13 cellular contexts compared by ENCODE assay signal in the genomic region with DNA sequence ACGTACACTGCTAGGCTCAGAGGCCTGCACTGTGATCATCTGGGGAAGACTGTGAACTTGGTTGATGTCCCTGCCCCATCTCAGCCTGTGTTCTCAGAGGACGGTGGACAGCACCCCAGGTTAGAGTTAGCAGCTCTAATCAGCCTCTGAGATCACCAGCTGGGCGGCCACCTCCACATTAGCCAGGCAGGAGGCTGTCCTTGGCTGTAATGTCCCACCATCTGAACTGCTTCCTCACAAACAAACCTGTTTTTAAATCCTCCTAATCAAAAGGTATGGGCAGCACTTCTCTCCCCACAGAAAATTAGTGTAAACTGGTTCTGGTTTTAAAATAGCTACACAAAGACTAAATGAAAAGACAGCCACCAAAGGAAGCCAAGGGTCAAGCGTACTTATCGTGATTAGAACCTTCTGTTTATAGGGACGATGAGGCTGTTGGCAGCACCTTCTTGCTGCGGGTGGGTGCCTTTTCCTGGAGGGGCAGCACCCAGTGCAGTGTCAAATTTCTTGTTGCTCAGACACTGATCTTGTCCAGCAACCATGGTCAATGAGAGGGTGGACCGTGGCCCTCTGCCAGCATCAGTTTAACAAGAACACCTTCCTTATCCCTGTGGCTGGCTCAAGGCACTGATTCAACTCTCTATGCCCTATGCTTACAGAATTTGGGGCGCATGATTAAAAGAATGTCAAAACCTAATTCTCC. TPM values are rescaled to one million over a fixed set of nuclear protein-coding genes. Genes with fewer than 3 reads are reported as not detected.
DNase-seq lines count a peak whose midpoint lies in the region; ATAC-seq and TF ChIP-seq lines count a peak whose summit lies in the region.
"Had no signal": no experiment of that assay in that cellular context is flagged by ENCODE, and none has a peak within 500 bp of the region (broad histone marks: within the 10 kb centered on the region; RNA-seq: fewer than 3 reads in every experiment).

No MANE protein-coding gene starts in this region.

- peaks cover 3% of the 10 kb centered on the region; the same call in 1 of the 2 replicates for H3K9me1 ChIP-seq in IMR-90 (ENCODE audit: insufficient read depth, low read length)

- H2BK120ac ChIP-seq in IMR-90 (ENCODE audit: low read depth, low read length) (no peak overlapping the region), H9 (ENCODE audit: low read depth, low read length, poor library complexity, severe bottlenecking) (no peak overlapping the region)

- H3K14ac ChIP-seq in IMR-90 (replicated peaks; ENCODE audit: low read depth, low read length) (no peak overlapping the region), H9 (ENCODE audit: insufficient read depth, low read length) (no peak overlapping the region)

- no peak overlapping the region for H4K8ac ChIP-seq in IMR-90 (ENCODE audit: low read depth in 2 of 2, low read length in 2 of 2)
- no peak overlapping the region for H4K8ac ChIP-seq in H9 (replicated peaks; ENCODE audit: insufficient read length, low read depth, low read length)

- H3K4ac ChIP-seq in IMR-90 (ENCODE audit: low read depth, low read length) (no peak overlapping the region), H9 (ENCODE audit: low read depth, low read length) (no peak overlapping the region)

- dilution Hi-C loops in IMR-90 (cut with HindIII; ENCODE audit: low sequenced_read_pairs, unreplicated experiment), result no loop called here

- H3K9ac ChIP-seq in IMR-90 (ENCODE audit: low read depth, low read length), result no peak overlapping the region
- H3K9ac ChIP-seq in H9 (ENCODE audit: extremely low read depth, insufficient read length, low read length), result no peak overlapping the region

- peak overlapping the region; percentile 0 for H2AFZ ChIP-seq in IMR-90 (replicated peaks; ENCODE audit: low read length, poor library complexity)
- no peak overlapping the region for H2AFZ ChIP-seq in H9 (ENCODE audit: low read length)

- CTCF ChIA-PET in IMR-90 (lab: Yijun Ruan, JAX), result interaction anchor here (0.6 kb wide), 1 partner anchor 96 kb away, joined by 4 read pairs; no protein-coding TSS in a partner anchor
- CTCF ChIA-PET in Panc1 (lab: Charles Lee), result interaction anchor here (0.6 kb wide), 1 partner anchor 96 kb away, joined by 6 read pairs; no protein-coding TSS in a partner anchor

- no peaks in the 10 kb centered on the region; a peak in 1 of 5 replicates for H3K9me3 Mint-ChIP-seq in H9

- TF ChIP-seq CTCF in IMR-90 (conservative IDR thresholded peaks at IDR 0.05; ENCODE audit: low read depth, low read length) (no peak), Panc1 (IDR thresholded peaks at IDR 0.05) (no peak), left ventricle myocardium inferior (IDR thresholded peaks at IDR 0.05; ENCODE audit: borderline replicate concordance) (no peak), gastrocnemius medialis (IDR thresholded peaks at IDR 0.05 in 4 of 5, conservative IDR thresholded peaks at IDR 0.05 in 1 of 5) (no peak), uterus (IDR thresholded peaks at IDR 0.05) (no peak), H9 (conservative IDR thresholded peaks at IDR 0.05) (no peak)

- H4K20me1 ChIP-seq in IMR-90 (ENCODE audit: insufficient read depth, low read length) (no peaks in the 10 kb centered on the region), H9 (ENCODE audit: control insufficient read depth, insufficient read depth, insufficient read length) (no peaks in the 10 kb centered on the region)

- no peaks in the 10 kb centered on the region for H3K36me3 ChIP-seq in IMR-90 (ENCODE audit: control insufficient read depth, insufficient read depth, low read length)
- no peaks in the 10 kb centered on the region for H3K36me3 ChIP-seq in Panc1 (ENCODE audit: control insufficient read depth, insufficient read depth, low read length)
- no peaks in the 10 kb centered on the region for H3K36me3 ChIP-seq in left ventricle myocardium inferior
- H3K36me3 ChIP-seq in gastrocnemius medialis, result no peaks in the 10 kb centered on the region
- no peaks in the 10 kb centered on the region for H3K36me3 ChIP-seq in uterus

- H2BK15ac ChIP-seq in IMR-90 (ENCODE audit: low read depth, low read length), result no peak overlapping the region
- no peak overlapping the region for H2BK15ac ChIP-seq in H9 (ENCODE audit: low read depth, low read length)

- peaks cover 2% of the 10 kb centered on the region; the same call in 1 of the 2 replicates for H3K27me3 Mint-ChIP-seq in H9 (ENCODE audit: low read depth)

- in situ Hi-C loops in IMR-90 (cut with MboI; ENCODE audit: low sequenced_read_pairs), result no loop called here
- in situ Hi-C loops in Panc1 (cut with HindIII; ENCODE audit: low pct_unique_long_range_greater_than_20kb, low sequenced_read_pairs), result no loop called here
- in situ Hi-C loops in gastrocnemius medialis (cut with MboI; ENCODE audit: low sequenced_read_pairs in 4 of 4), result no loop called here

- no peak overlapping the region for H2BK12ac ChIP-seq in H9 (ENCODE audit: insufficient read length, low read depth, low read length)

- TF ChIP-seq POLR2A in IMR-90 (IDR thresholded peaks at IDR 0.05; ENCODE audit: low read depth, low read length) (no peak), gastrocnemius medialis (IDR thresholded peaks at IDR 0.05) (no peak), uterus (IDR thresholded peaks at IDR 0.05) (no peak)

- H3K27me3 ChIP-seq in IMR-90 (ENCODE audit: control insufficient read depth, insufficient read depth, low read length) (peaks cover 5% of the 10 kb centered on the region; the same call in 1 of the 2 replicates), Panc1 (ENCODE audit: control insufficient read depth, insufficient read depth, low read length) (no peaks in the 10 kb centered on the region), left ventricle myocardium inferior (ENCODE audit: low read depth) (peaks cover 4% of the 10 kb centered on the region), gastrocnemius medialis (no peaks in the 10 kb centered on the region), uterus (no peaks in the 10 kb centered on the region), H9 (ENCODE audit: insufficient read depth, low read length) (no peaks in the 10 kb centered on the region)

- no peaks in the 10 kb centered on the region for H3K79me2 ChIP-seq in H9 (ENCODE audit: insufficient read depth, low read length)

- BruUV-seq in IMR-90 (replicated peaks; lab: Mats Ljungman, UMichigan) (no TSS peak), Panc1 (replicated peaks; lab: Mats Ljungman, UMichigan) (no TSS peak)

- peaks cover 9 to 19% of the 10 kb centered on the region in 2 experiments for H3K4me1 Mint-ChIP-seq in H9

- no peak overlapping the region for H3T11ph ChIP-seq in H9 (ENCODE audit: low read length)

- H3K79me1 ChIP-seq in IMR-90 (ENCODE audit: low read depth in 1 of 2, low read length in 2 of 2) (no peaks in the 10 kb centered on the region), H9 (ENCODE audit: insufficient read depth, low read depth, low read length, poor library complexity, severe bottlenecking) (no peaks in the 10 kb centered on the region)

- DNase-seq in IMR-90, result no peak
- DNase-seq in Panc1 (ENCODE audit: low read depth, low spot score), result no peak
- DNase-seq in left ventricle myocardium inferior, result no peak
- no peak for DNase-seq in gastrocnemius medialis
- no peak for DNase-seq in T-helper 9 cell
- no peak for DNase-seq in uterus
- no peak for DNase-seq in H9
- DNase-seq: DMS79; kidney glomerular epithelial cell; MV-4-11; NK-92 treated with Interleukin-12 subunit alpha and Interleukin-12 subunit beta, amount 100 ng/mL, for 24 hours had no signal

- H3K27ac ChIP-seq in IMR-90 (ENCODE audit: insufficient read depth, low read length), result no peak overlapping the region
- H3K27ac ChIP-seq in Panc1 (ENCODE audit: low read length), result peak overlapping the region; percentile 55; the same call in 1 of the 2 replicates
- peak overlapping the region; percentile 58 for H3K27ac ChIP-seq in left ventricle myocardium inferior (replicated peaks)
- H3K27ac ChIP-seq in gastrocnemius medialis, result peak overlapping the region; percentile 46 to 80 (median 68)
- H3K27ac ChIP-seq in uterus, result no peak overlapping the region
- no peak overlapping the region for H3K27ac ChIP-seq in H9 (ENCODE audit: insufficient read length, low read depth, low read length)

- no peak for ATAC-seq in IMR-90 (ENCODE audit: low read depth)
- no peak for ATAC-seq in Panc1
- ATAC-seq in gastrocnemius medialis, result no peak
- ATAC-seq in HG03571 (IDR thresholded peaks at IDR 0.05; ENCODE audit: unreplicated experiment), result no peak

- H3K23ac ChIP-seq in IMR-90 (ENCODE audit: low read depth, low read length) (no peak overlapping the region), H9 (ENCODE audit: insufficient read length, low read depth, low read length) (no peak overlapping the region)

- no peak overlapping the region for H3K4me3 Mint-ChIP-seq in H9

- peaks cover 6% of the 10 kb centered on the region; the same call in 1 of the 2 replicates for H3K4me1 ChIP-seq in IMR-90 (ENCODE audit: control insufficient read depth, insufficient read depth, low read length)
- peaks cover 54% of the 10 kb centered on the region for H3K4me1 ChIP-seq in Panc1 (ENCODE audit: control insufficient read depth, insufficient read depth, low read length)
- peaks cover 70% of the 10 kb centered on the region for H3K4me1 ChIP-seq in left ventricle myocardium inferior
- H3K4me1 ChIP-seq in gastrocnemius medialis, result peaks cover 75 to 76% of the 10 kb centered on the region in 2 donors
- no peaks in the 10 kb centered on the region for H3K4me1 ChIP-seq in uterus
- no peaks in the 10 kb centered on the region for H3K4me1 ChIP-seq in H9 (ENCODE audit: insufficient read depth, low read length)

- H3K4me2 ChIP-seq in IMR-90 (ENCODE audit: low read depth, low read length) (no peak overlapping the region), H9 (ENCODE audit: insufficient read depth, insufficient read length, low read length) (no peak overlapping the region)

- H2AK5ac ChIP-seq in IMR-90 (ENCODE audit: low read depth, low read length) (no peak overlapping the region), H9 (ENCODE audit: insufficient read length, low read length) (no peak overlapping the region)

- WGBS in IMR-90 (ENCODE audit: extremely low coverage in 2 of 2, insufficient read length in 1 of 2), 2 experiments, result 100% methylated on average over 1 of the region's 9 CpGs; no CpG with 5 or more reads in 1 of the 2 experiments
- WGBS in H9 (ENCODE audit: extremely low coverage, insufficient read length, low lambda C conversion rate), result no CpG with 5 or more reads among the region's 9 CpGs

- peak overlapping the region in 1 of 3 experiments; percentile 80; a peak in 1 of 7 replicates for H3K27ac Mint-ChIP-seq in H9

- H2AK9ac ChIP-seq in IMR-90 (replicated peaks; ENCODE audit: low read depth, low read length, poor library complexity), result no peak overlapping the region

- no peak overlapping the region for H3K18ac ChIP-seq in IMR-90 (ENCODE audit: low read depth, low read length)
- H3K18ac ChIP-seq in H9 (ENCODE audit: insufficient read length, low read depth, low read length), result no peak overlapping the region

- H3K4me3 ChIP-seq in IMR-90 (ENCODE audit: insufficient read depth, low read depth, low read length) (no peak overlapping the region), Panc1 (ENCODE audit: low read depth in 2 of 2, low read length in 2 of 2) (no peak overlapping the region), left ventricle myocardium inferior (no peak overlapping the region), gastrocnemius medialis (no peak overlapping the region), uterus (no peak overlapping the region)

- no peak for TF ChIP-seq RAD21 in IMR-90 (IDR thresholded peaks at IDR 0.05; ENCODE audit: low read length)

- H2BK20ac ChIP-seq in IMR-90 (ENCODE audit: low read depth, low read length) (no peak overlapping the region), H9 (ENCODE audit: low read depth, low read length, poor library complexity, severe bottlenecking) (no peak overlapping the region)

- POLR2A ChIA-PET in IMR-90 (lab: Charles Lee; ENCODE audit: unreplicated experiment), result no interaction called here
- POLR2A ChIA-PET in Panc1 (lab: Charles Lee), result interaction anchor here (0.6 kb wide), 1 partner anchor 28 kb away, joined by 4 read pairs; no protein-coding TSS in a partner anchor

- H4K5ac ChIP-seq in IMR-90 (ENCODE audit: low read depth, low read length) (no peak overlapping the region), H9 (ENCODE audit: insufficient read length, low read depth, low read length) (no peak overlapping the region)

- no peak overlapping the region for H2BK5ac ChIP-seq in IMR-90 (ENCODE audit: low read depth, low read length, poor library complexity, severe bottlenecking)
- H2BK5ac ChIP-seq in H9 (ENCODE audit: insufficient read length, low read length), result no peak overlapping the region

- no peak overlapping the region for H4K91ac ChIP-seq in IMR-90 (ENCODE audit: insufficient read depth, low read depth, low read length)
- H4K91ac ChIP-seq in H9 (ENCODE audit: insufficient read length, low read depth, low read length), result no peak overlapping the region

- no peaks in the 10 kb centered on the region for H3K23me2 ChIP-seq in H9 (ENCODE audit: insufficient read length, low read depth, low read length, poor library complexity, severe bottlenecking)

- H3K9me3 ChIP-seq in IMR-90 (ENCODE audit: control insufficient read depth, insufficient read depth, low read length) (no peaks in the 10 kb centered on the region), Panc1 (ENCODE audit: control insufficient read depth, insufficient read depth, low read depth, low read length) (no peaks in the 10 kb centered on the region), left ventricle myocardium inferior (replicated peaks) (no peaks in the 10 kb centered on the region), gastrocnemius medialis (no peaks in the 10 kb centered on the region), uterus (no peaks in the 10 kb centered on the region), H9 (ENCODE audit: control insufficient read depth, low read depth, low read length) (no peaks in the 10 kb centered on the region)

- intact Hi-C loops in IMR-90 (cut with micrococcal nuclease), result no loop called here
- intact Hi-C loops in Panc1 (cut with micrococcal nuclease; ENCODE audit: unreplicated experiment), result no loop called here
- intact Hi-C loops in left ventricle myocardium inferior (cut with micrococcal nuclease), result no loop called here
- intact Hi-C loops in gastrocnemius medialis (cut with DNase I; ENCODE audit: low total_unique reads), result no loop called here
- intact Hi-C loops in uterus (cut with DNase I; ENCODE audit: low total_unique reads), result no loop called here

- H3K36me3 Mint-ChIP-seq in H9 (ENCODE audit: insufficient read depth in 1 of 3, low read depth in 3 of 3), result no peaks in the 10 kb centered on the region

- H3K56ac ChIP-seq in IMR-90 (ENCODE audit: extremely low read depth, insufficient read depth, low read length) (no peak overlapping the region), H9 (ENCODE audit: insufficient read length, low read depth, low read length) (no peak overlapping the region)

RNA-seq across cellular contexts. Expression of a gene that starts 24.6 kb away (rescaled TPM):
- not detected in 2 replicates for total RNA-seq in IMR-90 (2012; rRNA removed)
- 0.02 and 0.03 TPM in 2 replicates for polyA plus RNA-seq in IMR-90 (2012; rRNA removed)
- not detected in 2 replicates for polyA plus RNA-seq in IMR-90 (2012; cell fraction: cytosol; rRNA removed)
- polyA plus RNA-seq in IMR-90 (2012; cell fraction: nucleus; rRNA removed; ENCODE audit: low replicate concordance), result 0.22 TPM in 1 of 2 replicates, not detected in the other
- total RNA-seq in Panc1 (2021; ENCODE audit: unreplicated experiment), result 0.31 TPM
- polyA plus RNA-seq in Panc1 (2012; ENCODE audit: insufficient read length), result 0.21 TPM
- 0.25 TPM for total RNA-seq in left ventricle myocardium inferior
- 1 to 10 TPM in 1 of 4 donors, not detected in 3; 1.9 TPM for total RNA-seq in gastrocnemius medialis
- total RNA-seq in uterus, result 1 to 10 TPM in 1 of 4 donors, not detected in 3; 3.5 TPM
- 2.2 and 3.2 TPM in 2 replicates for total RNA-seq in H9 (2021)
- total RNA-seq: T-helper 2 cell treated with Interferon-gamma antibody and Interleukin-4, amounts not matched to agents 100 ng/mL and 5 ng/mL, for 36 hours had no signal

RNA-seq across cellular contexts. Expression of a gene that starts 54.6 kb away (rescaled TPM):
- under 0.01 and 0.18 TPM in 2 replicates for total RNA-seq in IMR-90 (2012; rRNA removed)
- polyA plus RNA-seq in IMR-90 (2012; rRNA removed), result 0.27 and 0.32 TPM in 2 replicates
- 0.01 and 0.09 TPM in 2 replicates for polyA plus RNA-seq in IMR-90 (2012; cell fraction: cytosol; rRNA removed)
- 0.37 and 1.4 TPM in 2 replicates for polyA plus RNA-seq in IMR-90 (2012; cell fraction: nucleus; rRNA removed; ENCODE audit: low replicate concordance)
- total RNA-seq in Panc1 (2021; ENCODE audit: unreplicated experiment), result 11.1 TPM
- polyA plus RNA-seq in Panc1 (2012; ENCODE audit: insufficient read length), result 13.0 TPM
- total RNA-seq in left ventricle myocardium inferior, result 115 TPM
- 100 to 1,000 TPM in 1 of 4 donors, 10 to 100 TPM in 3; 13.7 to 120 (median 37.8) TPM for total RNA-seq in gastrocnemius medialis
- 10 to 100 TPM in 3 of 4 donors, 1 to 10 TPM in 1; 2.6 to 16.8 (median 14.6) TPM for total RNA-seq in uterus
- total RNA-seq in H9 (2021), result 0.13 and 0.35 TPM in 2 replicates

Comparison
In these comparisons a context has a peak if more than half of its experiments do, and no peak if none do; other contexts are left out.
1. H3K27ac ChIP-seq: peak in Panc1 (single experiment), left ventricle myocardium inferior (single experiment) and gastrocnemius medialis (4 of 4); none in IMR-90 (single experiment), uterus (0 of 2) and H9 (single experiment).